ENCODE assay signal across 1 cellular context in genomic region chr17:50681260-50682200, GRCh38.
TF ChIP-seq lines count a peak whose summit lies in the region.

No MANE protein-coding gene starts in this region.

TF ChIP-seq in HCT116, 20 proteins besides CTCF, POLR2A, EP300 and RAD21 (continued from another document):
- no peak for TF ChIP-seq EGR1 (IDR thresholded peaks at IDR 0.05; ENCODE audit: low read depth)
- peak; percentile 54; the same call in 1 of the 2 replicates for TF ChIP-seq MAX (IDR thresholded peaks at IDR 0.05)
- TF ChIP-seq POLR2AphosphoS5 (IDR thresholded peaks at IDR 0.05; ENCODE audit: low read depth, low read length): peak; percentile 41; the same call in 1 of the 2 replicates
- TF ChIP-seq YY1 (IDR thresholded peaks at IDR 0.05; ENCODE audit: extremely low read depth, insufficient replicate concordance, low read depth, low read length): peak; percentile 81
